In genomic region chr12:82351390-82351789, GRCh38 we compare ENCODE assay signal across 24 cellular contexts. TPM values are rescaled to one million over a fixed set of nuclear protein-coding genes. Genes with fewer than 3 reads are reported as not detected.
DNase-seq lines count a peak whose midpoint lies in the region; ATAC-seq, FAIRE-seq and TF ChIP-seq lines count a peak whose summit lies in the region.
"Had no signal": no experiment of that assay in that cellular context is flagged by ENCODE, and none has a peak within 500 bp of the region (broad histone marks: within the 10 kb centered on the region; RNA-seq: fewer than 3 reads in every experiment).

No MANE protein-coding gene starts in this region.

- H3K79me2 ChIP-seq in DND-41 (ENCODE audit: insufficient read depth, low read length), result peaks cover 17% of the 10 kb centered on the region
- H3K79me2 ChIP-seq in K562 (ENCODE audit: control insufficient read depth, insufficient read depth, low read length), result peaks cover 17% of the 10 kb centered on the region

- H3K4me3 ChIP-seq in left ventricle myocardium inferior (no peak overlapping the region), DND-41 (ENCODE audit: low read depth in 1 of 2, low read length in 2 of 2) (no peak overlapping the region), K562 (no peak overlapping the region)
- H3K4me3 ChIP-seq: A549; BLaER1 treated with 17β-estradiol and CSF1 and Interleukin-3, amounts not matched to agents 10 nM and 100 nM had no signal

- peaks cover 71% of the 10 kb centered on the region for H3K36me3 ChIP-seq in left ventricle myocardium inferior
- H3K36me3 ChIP-seq in DND-41 (ENCODE audit: insufficient read depth, low read length), result peaks cover 49% of the 10 kb centered on the region
- H3K36me3 ChIP-seq in K562 (ENCODE audit: control insufficient read depth, insufficient read depth, low read length), result peaks cover 52% of the 10 kb centered on the region

- H3K9ac ChIP-seq in DND-41 (ENCODE audit: low read depth, low read length), result no peak overlapping the region
- H3K9ac ChIP-seq in K562 (ENCODE audit: insufficient read depth in 1 of 2, low read depth in 2 of 2, low read length in 2 of 2), result no peak overlapping the region
- H3K9ac ChIP-seq: BLaER1 treated with 17β-estradiol and CSF1 and Interleukin-3, amounts not matched to agents 10 nM and 100 nM had no signal

- TF ChIP-seq CTCF in left ventricle myocardium inferior (IDR thresholded peaks at IDR 0.05; ENCODE audit: borderline replicate concordance), result no peak
- TF ChIP-seq CTCF in DND-41 (IDR thresholded peaks at IDR 0.05; ENCODE audit: borderline replicate concordance, extremely low read depth, low read length, poor library complexity, severe bottlenecking), result no peak
- no peak for TF ChIP-seq CTCF in K562 (IDR thresholded peaks at IDR 0.05 in 2 of 3, conservative IDR thresholded peaks at IDR 0.05 in 1 of 3; ENCODE audit: insufficient read depth in 2 of 3, low read depth in 1 of 3, low read length in 3 of 3)

- H3K4me1 ChIP-seq in left ventricle myocardium inferior (peaks cover 29% of the 10 kb centered on the region), DND-41 (ENCODE audit: insufficient read depth, low read length) (peaks cover 13% of the 10 kb centered on the region), K562 (replicated peaks in 1 of 2; ENCODE audit: control insufficient read depth in 2 of 2, insufficient read depth in 2 of 2, low read length in 2 of 2) (no peaks in the 10 kb centered on the region)
- H3K4me1 ChIP-seq: A549, BE2C had no signal

- DNase-seq in left ventricle myocardium superior (no peak), left ventricle myocardium inferior (no peak), DND-41 (no peak), T-helper 17 cell (no peak), K562 (ENCODE audit: extremely low read depth in 1 of 4, low spot score in 3 of 4) (peak in 1 of 4 experiments; percentile 18), GDM1 (lab: John Stamatoyannopoulos, UW) (no peak), OCI-M2 (lab: John Stamatoyannopoulos, UW; ENCODE audit: unreplicated experiment) (no peak)
- DNase-seq in activated T-cell treated with anti-CD3 and anti-CD28 coated beads, Interleukin-2, amount 50 U/mL, for 4 hours, result no peak
- DNase-seq: 8988T; ACHN; AML-193; BE2C; CD4-positive, alpha-beta T cell; CD8-positive, alpha-beta memory T cell; DMS 273 treated with DMSO at 0.1 percent for 48 hours; DMS79; GOT3; H9 had no signal

- no peaks in the 10 kb centered on the region for H3K27me3 ChIP-seq in left ventricle myocardium inferior (ENCODE audit: low read depth)
- H3K27me3 ChIP-seq in DND-41 (ENCODE audit: insufficient read depth, low read length, poor library complexity), result no peaks in the 10 kb centered on the region
- H3K27me3 ChIP-seq in K562 (ENCODE audit: control insufficient read depth in 2 of 2, insufficient read depth in 2 of 2, low read length in 2 of 2), result no peaks in the 10 kb centered on the region
- H3K27me3 ChIP-seq: BE2C; BLaER1 treated with 17β-estradiol and CSF1 and Interleukin-3, amounts not matched to agents 10 nM and 100 nM had no signal

- no peak for TF ChIP-seq RAD21 in K562 (CRISPR knock-in tag; conservative IDR thresholded peaks at IDR 0.05 in 1 of 2, IDR thresholded peaks at IDR 0.05 in 1 of 2)

- H3K36me3 Mint-ChIP-seq in T-helper 17 cell (ENCODE audit: low read depth), result peaks cover 2% of the 10 kb centered on the region
- H3K36me3 Mint-ChIP-seq in activated T-cell treated with anti-CD3 and anti-CD28 coated beads, Interleukin-2, amount 50 U/mL, for 4 hours (ENCODE audit: insufficient read depth), result peaks cover 37% of the 10 kb centered on the region

- TF ChIP-seq EP300 in K562 (IDR thresholded peaks at IDR 0.05; ENCODE audit: low read length), result no peak

- CTCF ChIA-PET in K562 (lab: Yijun Ruan, JAX; ENCODE audit: low intra/inter-chr PET ratio), result no interaction called here

- 65% methylated on average over 3 of the region's 6 CpGs for WGBS in K562 (ENCODE audit: insufficient coverage, low coverage, missing lambda C conversion rate)

- H4K20me1 ChIP-seq in DND-41 (ENCODE audit: insufficient read depth, low read length), result 0 out of 2 replicates have a peak, but pooled peaks cover 4% of the 10 kb centered on the region
- no peaks in the 10 kb centered on the region for H4K20me1 ChIP-seq in K562 (replicated peaks; ENCODE audit: control insufficient read depth, insufficient read depth, low read length)

- no peaks in the 10 kb centered on the region for H3K9me1 ChIP-seq in K562 (ENCODE audit: control insufficient read depth, insufficient read depth, low read length)

- no peak overlapping the region for H3K4me2 ChIP-seq in DND-41 (ENCODE audit: insufficient read depth, low read length)
- no peak overlapping the region for H3K4me2 ChIP-seq in K562 (ENCODE audit: insufficient read depth, low read length)
- H3K4me2 ChIP-seq: A549; BLaER1 treated with 17β-estradiol and CSF1 and Interleukin-3, amounts not matched to agents 10 nM and 100 nM had no signal

- TF ChIP-seq POLR2A in K562 (conservative IDR thresholded peaks at IDR 0.05), result peak; percentile 52; the same call in 1 of the 2 replicates

- no TSS peak for BruUV-seq in K562 (replicated peaks; lab: Mats Ljungman, UMichigan)

- no peak for FAIRE-seq in K562 (lab: Jason Lieb, UNC)
- FAIRE-seq: D721Med, GM18507 had no signal

- no peaks in the 10 kb centered on the region for H3K9me3 ChIP-seq in left ventricle myocardium inferior (replicated peaks)
- H3K9me3 ChIP-seq in DND-41 (ENCODE audit: insufficient read depth, low read length, severe bottlenecking), result no peaks in the 10 kb centered on the region
- H3K9me3 ChIP-seq in T-helper 17 cell (ENCODE audit: control insufficient read depth, low read length, poor library complexity, severe bottlenecking), result no peaks in the 10 kb centered on the region
- no peaks in the 10 kb centered on the region for H3K9me3 ChIP-seq in K562 (replicated peaks; ENCODE audit: control insufficient read depth, insufficient read depth, low read depth, low read length)
- H3K9me3 ChIP-seq: A549; BE2C; BLaER1 treated with 17β-estradiol and CSF1 and Interleukin-3, amounts not matched to agents 10 nM and 100 nM had no signal

- H2AFZ ChIP-seq in DND-41 (ENCODE audit: low read depth, low read length), result no peak overlapping the region
- no peak overlapping the region for H2AFZ ChIP-seq in K562 (ENCODE audit: low read depth, low read length)

- H3K27ac ChIP-seq in left ventricle myocardium inferior (replicated peaks) (no peak overlapping the region), DND-41 (ENCODE audit: low read length) (no peak overlapping the region), K562 (ENCODE audit: extremely low read depth, low read depth, low read length) (no peak overlapping the region; the same call in 2 of the 3 replicates)
- H3K27ac ChIP-seq: A549; BLaER1 treated with 17β-estradiol and CSF1 and Interleukin-3, amounts not matched to agents 10 nM and 100 nM had no signal

- H3K27ac Mint-ChIP-seq in T-helper 17 cell, result peak overlapping the region; percentile 19
- H3K27ac Mint-ChIP-seq: CD14-positive monocyte; CD4-positive, alpha-beta T cell; H9 had no signal

- intact Hi-C loops in left ventricle myocardium superior (cut with micrococcal nuclease) (no loop called here), left ventricle myocardium inferior (cut with micrococcal nuclease) (no loop called here), K562 (cut with micrococcal nuclease) (no loop called here)

- ATAC-seq in left ventricle myocardium superior (peak; percentile 26), DND-41 (ENCODE audit: insufficient read depth, low read depth) (0 out of 3 replicates have a peak, but pooled peaks have one; percentile 40), T-helper 17 cell (peak; percentile 14), K562 (peak; percentile 70)
- ATAC-seq in activated T-cell treated with anti-CD3 and anti-CD28 coated beads, Interleukin-2, amount 50 U/mL, for 4 hours, result no peak
- ATAC-seq: HCT116 had no signal

- peaks cover 4% of the 10 kb centered on the region for H3K4me1 Mint-ChIP-seq in T-helper 17 cell
- peaks cover 15% of the 10 kb centered on the region for H3K4me1 Mint-ChIP-seq in activated T-cell treated with anti-CD3 and anti-CD28 coated beads, Interleukin-2, amount 50 U/mL, for 4 hours (ENCODE audit: low read depth)
- H3K4me1 Mint-ChIP-seq: CD14-positive monocyte had no signal

- H3K4me3 Mint-ChIP-seq in T-helper 17 cell, result no peak overlapping the region
- H3K4me3 Mint-ChIP-seq in activated T-cell treated with anti-CD3 and anti-CD28 coated beads, Interleukin-2, amount 50 U/mL, for 4 hours, result no peak overlapping the region
- H3K4me3 Mint-ChIP-seq: CD14-positive monocyte; CD4-positive, alpha-beta T cell; CD8-positive, alpha-beta memory T cell; H9 had no signal

- H3K9me3 Mint-ChIP-seq in activated T-cell treated with anti-CD3 and anti-CD28 coated beads, Interleukin-2, amount 50 U/mL, for 4 hours, result no peaks in the 10 kb centered on the region
- H3K9me3 Mint-ChIP-seq: CD14-positive monocyte; CD4-positive, alpha-beta T cell; CD8-positive, alpha-beta memory T cell; H9 had no signal

- POLR2A ChIA-PET in K562 (lab: Yijun Ruan, JAX), result interaction anchor here (0.7 kb wide), 1 partner anchor 76 kb away, joined by 3 read pairs; no protein-coding TSS in a partner anchor

- in situ Hi-C loops in K562 (cut with MboI), result no loop called here

- no peaks in the 10 kb centered on the region for H3K27me3 Mint-ChIP-seq in T-helper 17 cell
- H3K27me3 Mint-ChIP-seq in activated T-cell treated with anti-CD3 and anti-CD28 coated beads, Interleukin-2, amount 50 U/mL, for 4 hours (ENCODE audit: low read depth), result no peaks in the 10 kb centered on the region
- H3K27me3 Mint-ChIP-seq: CD4-positive, alpha-beta T cell; CD8-positive, alpha-beta memory T cell had no signal

RNA-seq across cellular contexts. Expression of gene CCDC59, which starts 6.8 kb away (rescaled TPM):
- total RNA-seq in left ventricle myocardium superior (28.1 TPM), left ventricle myocardium inferior (27.9 TPM), T-helper 17 cell (100 to 1,000 TPM; 113 to 119 TPM), K562 (2014; rRNA removed) (64.4 and 86.1 TPM in 2 replicates), K562 (2014; rRNA removed; fragmentation: Illumina TruSeq; extraction: Trizol) (119 and 142 TPM in 2 replicates), K562 (2015; rRNA removed; fragmentation: Illumina TruSeq; extraction: Trizol) (127 and 139 TPM in 2 replicates), K562 (2021) (71.2 and 73.6 TPM in 2 replicates)
- 14.7 and 48.7 TPM in 2 replicates for total RNA-seq in K562 (2011; cell fraction: chromatin; rRNA removed; ENCODE audit: low replicate concordance)
- 6.7 and 7.0 TPM in 2 replicates for total RNA-seq in K562 (2011; cell fraction: nucleolus; rRNA removed)
- 15.1 and 21.9 TPM in 2 replicates for total RNA-seq in K562 (2011; cell fraction: nucleoplasm; rRNA removed)
- polyA plus RNA-seq in K562 (2011; rRNA removed) (28.7 and 34.0 TPM in 2 replicates), K562 (2014; fragmentation: Illumina TruSeq; extraction: Trizol) (150 and 186 TPM in 2 replicates), K562 (2014; fragmentation: Nextera tagmentation; extraction: Ambion mirVana) (100 to 1,000 TPM; 101 to 134 TPM), K562 (2014; rRNA removed) (92.8 and 143 TPM in 2 replicates)
- 8.2 and 13.6 TPM in 2 replicates for polyA plus RNA-seq in K562 (2011; cell fraction: cytosol; rRNA removed)
- 15.2 and 21.6 TPM in 2 replicates for polyA plus RNA-seq in K562 (2011; cell fraction: nucleus; rRNA removed)
- 60.7 and 85.4 TPM in 2 replicates for polyA plus RNA-seq in K562 (2012)
- 29.0 and 41.6 TPM in 2 replicates for polyA minus RNA-seq in K562 (2011; rRNA and poly(A)+ RNA removed)
- 11.2 and 23.4 TPM in 2 replicates for polyA minus RNA-seq in K562 (2011; cell fraction: cytosol; rRNA and poly(A)+ RNA removed)
- 24.1 and 58.4 TPM in 2 replicates for polyA minus RNA-seq in K562 (2011; cell fraction: nucleus; rRNA and poly(A)+ RNA removed)
- 100 to 1,000 TPM; 126 to 136 (median 130) TPM for total RNA-seq in activated T-cell treated with anti-CD3 and anti-CD28 coated beads, Interleukin-2, amount 50 U/mL, for 4 hours

RNA-seq across cellular contexts. Expression of gene METTL25, which starts 6.9 kb away (rescaled TPM):
- total RNA-seq in left ventricle myocardium superior (15.6 TPM), left ventricle myocardium inferior (15.8 TPM), T-helper 17 cell (10 to 100 TPM; 11.8 to 11.9 TPM), K562 (2014; rRNA removed) (0.50 and 1.3 TPM in 2 replicates), K562 (2014; rRNA removed; fragmentation: Illumina TruSeq; extraction: Trizol) (2.2 and 2.3 TPM in 2 replicates), K562 (2015; rRNA removed; fragmentation: Illumina TruSeq; extraction: Trizol) (2.4 and 2.5 TPM in 2 replicates), K562 (2021) (1.9 and 2.8 TPM in 2 replicates)
- total RNA-seq in K562 (2011; cell fraction: chromatin; rRNA removed; ENCODE audit: low replicate concordance), result 1.8 and 3.2 TPM in 2 replicates
- 0.67 and 2.1 TPM in 2 replicates for total RNA-seq in K562 (2011; cell fraction: nucleolus; rRNA removed)
- total RNA-seq in K562 (2011; cell fraction: nucleoplasm; rRNA removed), result 2.1 and 2.3 TPM in 2 replicates
- polyA plus RNA-seq in K562 (2011; rRNA removed) (1.4 and 2.1 TPM in 2 replicates), K562 (2014; fragmentation: Illumina TruSeq; extraction: Trizol) (0.88 and 1.0 TPM in 2 replicates), K562 (2014; fragmentation: Nextera tagmentation; extraction: Ambion mirVana) (1 to 10 TPM; 1.3 to 1.9 TPM), K562 (2014; rRNA removed) (0.88 and 1.1 TPM in 2 replicates)
- 0.33 and 0.41 TPM in 2 replicates for polyA plus RNA-seq in K562 (2011; cell fraction: cytosol; rRNA removed)
- 1.4 and 3.0 TPM in 2 replicates for polyA plus RNA-seq in K562 (2011; cell fraction: nucleus; rRNA removed)
- 1.6 and 2.1 TPM in 2 replicates for polyA plus RNA-seq in K562 (2012)
- polyA minus RNA-seq in K562 (2011; rRNA and poly(A)+ RNA removed), result 2.1 and 2.4 TPM in 2 replicates
- polyA minus RNA-seq in K562 (2011; cell fraction: cytosol; rRNA and poly(A)+ RNA removed), result 1.0 and 2.0 TPM in 2 replicates
- 1.8 and 2.6 TPM in 2 replicates for polyA minus RNA-seq in K562 (2011; cell fraction: nucleus; rRNA and poly(A)+ RNA removed)
- total RNA-seq in activated T-cell treated with anti-CD3 and anti-CD28 coated beads, Interleukin-2, amount 50 U/mL, for 4 hours, result 1 to 10 TPM; 6.7 to 7.4 (median 7.2) TPM

Comparison
In these comparisons a context has a peak if more than half of its experiments do, and no peak if none do; other contexts are left out.
1. ATAC-seq: peak in left ventricle myocardium superior (single experiment), DND-41 (single experiment), T-helper 17 cell (single experiment) and K562 (single experiment); none in activated T-cell treated with anti-CD3 and anti-CD28 coated beads, Interleukin-2, amount 50 U/mL, for 4 hours (0 of 2).